Comparison of ENCODE assay signal across 8 cellular contexts in the genomic region with DNA sequence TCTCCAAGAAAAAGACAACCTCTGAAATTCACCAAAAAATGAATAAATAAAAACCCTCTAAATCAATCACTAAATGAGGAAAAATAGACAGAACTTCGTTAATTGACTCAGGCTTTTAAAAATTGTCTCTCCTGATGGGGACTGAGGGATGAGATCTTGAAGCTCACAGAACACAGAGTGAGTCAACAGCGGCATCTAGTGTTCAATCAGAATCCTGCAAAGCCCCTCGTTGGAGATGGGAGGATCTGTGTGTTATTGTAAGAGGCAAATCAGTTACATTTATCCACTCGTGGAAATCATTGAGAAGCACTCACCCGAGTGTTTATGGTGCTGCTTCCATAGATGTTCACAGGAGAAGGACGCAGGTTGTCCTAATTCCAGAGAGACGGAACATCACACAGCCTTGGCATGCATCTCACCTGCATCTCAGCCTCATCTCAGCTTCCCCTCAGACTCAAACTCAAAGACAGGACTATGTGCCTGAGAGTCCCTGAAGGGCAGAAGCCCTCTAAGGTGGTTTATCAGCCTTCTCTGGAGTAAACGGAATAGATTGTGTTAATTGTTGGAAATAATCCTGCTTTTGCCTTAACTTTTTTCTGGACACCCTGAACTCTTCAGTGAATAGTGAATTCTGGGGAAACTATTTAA.
DNase-seq lines count a peak whose midpoint lies in the region; ATAC-seq, FAIRE-seq and TF ChIP-seq lines count a peak whose summit lies in the region.

No MANE protein-coding gene starts in this region.

- no peak for TF ChIP-seq POLR2A in GM12892 (IDR thresholded peaks at IDR 0.05; ENCODE audit: low read depth, low read length)

- ATAC-seq in HG02840 (IDR thresholded peaks at IDR 0.05; ENCODE audit: low FRiP score, unreplicated experiment), result peak; percentile 81

- DNase-seq in 8988T (peak; percentile 24), GM12892 (ENCODE audit: insufficient read length) (peak; percentile 26), NCI-H1930 (lab: John Stamatoyannopoulos, UW) (peak; percentile 9 to 59), T-helper 9 cell (peak; percentile 14), brain pericyte (ENCODE audit: low read depth, low spot score) (peak; percentile 60), inferior parietal cortex (ENCODE audit: extremely low spot score) (peak; percentile 91)
- DNase-seq in stimulated activated CD4-positive, alpha-beta T cell treated with anti-CD3 and anti-CD28 coated beads, Interleukin-15, amount 100 ng/mL, for 48 hours (ENCODE audit: low read depth in 2 of 2), result peak; percentile 33 to 38

- FAIRE-seq in GM12892 (lab: Jason Lieb, UNC), result peak; percentile 84

Comparison
In these comparisons a context has a peak if more than half of its experiments do, and no peak if none do; other contexts are left out.
1. Peak in every context shown above with its lines: DNase-seq and ATAC-seq.
2. DNase-seq: peak in every context shown above with its lines; median percentile 91 in inferior parietal cortex; 60 in brain pericyte; 36 in stimulated activated CD4-positive, alpha-beta T cell treated with anti-CD3 and anti-CD28 coated beads, Interleukin-15, amount 100 ng/mL, for 48 hours; 34 in NCI-H1930; 26 in GM12892; 24 in 8988T; 14 in T-helper 9 cell.